ENCODE assay signal across 8 cellular contexts in the genomic region with DNA sequence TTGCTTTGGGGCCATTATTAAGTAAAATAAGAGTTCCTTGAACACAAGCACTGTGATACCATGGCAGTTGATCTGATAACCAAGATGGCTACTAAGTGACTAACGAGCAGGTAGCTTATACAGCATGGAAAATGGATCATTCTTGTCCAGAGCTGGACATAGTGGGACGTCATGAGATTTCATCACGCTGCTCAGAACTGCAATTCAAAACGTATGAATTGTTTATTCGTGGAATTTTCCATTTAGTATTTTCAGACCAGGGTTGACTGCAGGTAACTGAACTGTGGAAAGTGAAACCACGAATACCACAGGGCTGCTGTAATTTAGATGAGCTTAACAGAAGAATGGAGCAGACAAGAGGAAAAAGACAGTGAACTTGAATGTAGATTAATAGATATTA. TPM values are rescaled to one million over a fixed set of nuclear protein-coding genes. Genes with fewer than 3 reads are reported as not detected.
A peak's percentile ranks its signal among the peaks of the same experiment; 100 is the strongest.
DNase-seq lines count a peak whose midpoint lies in the region; ATAC-seq lines count a peak whose summit lies in the region.
"Had no signal": no experiment of that assay in that cellular context is flagged by ENCODE, and none has a peak within 500 bp of the region (broad histone marks: within the 10 kb centered on the region; RNA-seq: fewer than 3 reads in every experiment).

No MANE protein-coding gene starts in this region.

- peaks cover 49% of the 10 kb centered on the region for H3K36me3 Mint-ChIP-seq in activated CD4-positive, alpha-beta memory T cell treated with anti-CD3 and anti-CD28 coated beads for 36 hours
- H3K36me3 Mint-ChIP-seq in naive thymus-derived CD8-positive, alpha-beta T cell: peaks cover 0 to 37% (median 5%) of the 10 kb centered on the region in 3 donors

- peak; percentile 59 for ATAC-seq in GM18861 (IDR thresholded peaks at IDR 0.05; ENCODE audit: unreplicated experiment)
- peak; percentile 57 for ATAC-seq in HG03354 (IDR thresholded peaks at IDR 0.05; ENCODE audit: poor library complexity, severe bottlenecking, unreplicated experiment)
- peak; percentile 45 to 65 for ATAC-seq in naive thymus-derived CD8-positive, alpha-beta T cell

- H3K4me3 Mint-ChIP-seq in activated CD4-positive, alpha-beta memory T cell treated with anti-CD3 and anti-CD28 coated beads for 36 hours: peak overlapping the region; percentile 61
- H3K4me3 Mint-ChIP-seq in naive thymus-derived CD8-positive, alpha-beta T cell: peak overlapping the region; percentile 30 to 81 (median 60)

- H3K4me1 Mint-ChIP-seq in activated CD4-positive, alpha-beta memory T cell treated with anti-CD3 and anti-CD28 coated beads for 36 hours (ENCODE audit: low read depth): peaks cover 26% of the 10 kb centered on the region
- peaks cover 0 to 20% (median 12%) of the 10 kb centered on the region in 4 donors for H3K4me1 Mint-ChIP-seq in naive thymus-derived CD8-positive, alpha-beta T cell

- DNase-seq in activated CD4-positive, alpha-beta memory T cell treated with anti-CD3 and anti-CD28 coated beads for 36 hours: peak; percentile 30
- DNase-seq in naive thymus-derived CD8-positive, alpha-beta T cell: peak in 3 of 10 donors; percentile 0 to 15 (median 1)
- DNase-seq in stimulated activated naive CD4-positive, alpha-beta T cell treated with Interleukin-2 at 50 U/mL for 16 hours (lab: John Stamatoyannopoulos, UW): no peak
- no peak for DNase-seq in NCI-H345 treated with DMSO at 0.1 percent for 48 hours (lab: John Stamatoyannopoulos, UW; ENCODE audit: unreplicated experiment)
- no peak for DNase-seq in T-helper 9 cell
- DNase-seq: activated CD8-positive, alpha-beta memory T cell treated with anti-CD3 and anti-CD28 coated beads, Interleukin-2, amount 50 U/mL, for 48 hours had no signal

- CTCF ChIA-PET in activated CD4-positive, alpha-beta memory T cell treated with anti-CD3 and anti-CD28 coated beads for 36 hours (lab: Charles Lee): interaction anchor here (2.2 kb wide), 1 partner anchor 139 kb away, joined by 6 read pairs; a partner anchor contains a TSS

- H3K9me3 Mint-ChIP-seq in activated CD4-positive, alpha-beta memory T cell treated with anti-CD3 and anti-CD28 coated beads for 36 hours: peaks cover 4% of the 10 kb centered on the region
- no peaks in the 10 kb centered on the region for H3K9me3 Mint-ChIP-seq in naive thymus-derived CD8-positive, alpha-beta T cell

- intact Hi-C loops in activated CD4-positive, alpha-beta memory T cell treated with anti-CD3 and anti-CD28 coated beads for 36 hours (cut with micrococcal nuclease): loop anchor here (1.0 to 2.0 kb wide), 2 partner anchors 38 to 139 kb away; no protein-coding TSS in a partner anchor

- no peaks in the 10 kb centered on the region for H3K27me3 Mint-ChIP-seq in activated CD4-positive, alpha-beta memory T cell treated with anti-CD3 and anti-CD28 coated beads for 36 hours
- no peaks in the 10 kb centered on the region for H3K27me3 Mint-ChIP-seq in naive thymus-derived CD8-positive, alpha-beta T cell

- POLR2A ChIA-PET in activated CD4-positive, alpha-beta memory T cell treated with anti-CD3 and anti-CD28 coated beads for 36 hours (lab: Charles Lee): interaction anchor here (0.5 kb wide), 1 partner anchor 97 kb away, joined by 4 read pairs; no protein-coding TSS in a partner anchor
- POLR2A ChIA-PET in naive thymus-derived CD8-positive, alpha-beta T cell (lab: Charles Lee): no interaction called here

- H3K27ac Mint-ChIP-seq in activated CD4-positive, alpha-beta memory T cell treated with anti-CD3 and anti-CD28 coated beads for 36 hours: peak overlapping the region; percentile 70
- peak overlapping the region in 6 of 10 donors; percentile 13 to 80 (median 64) for H3K27ac Mint-ChIP-seq in naive thymus-derived CD8-positive, alpha-beta T cell

RNA-seq across cellular contexts. Expression of a gene that starts 38.9 kb away (rescaled TPM):
- 10 to 100 TPM; 23.6 to 24.2 TPM for total RNA-seq in activated CD4-positive, alpha-beta memory T cell treated with anti-CD3 and anti-CD28 coated beads for 36 hours
- 10 to 100 TPM in 1 of 2 experiments, 1 to 10 TPM in 1; 7.5 to 10.2 TPM for total RNA-seq in naive thymus-derived CD8-positive, alpha-beta T cell
- polyA plus RNA-seq in naive thymus-derived CD8-positive, alpha-beta T cell: 1 to 10 TPM in 2 of 3 donors, under 1 TPM in 1; 0.93 to 3.8 (median 3.3) TPM

RNA-seq across cellular contexts. Expression of a gene that starts 39.2 kb away (rescaled TPM):
- total RNA-seq in activated CD4-positive, alpha-beta memory T cell treated with anti-CD3 and anti-CD28 coated beads for 36 hours: 10 to 100 TPM; 47.0 to 49.2 TPM
- 10 to 100 TPM; 41.2 to 44.1 TPM for total RNA-seq in naive thymus-derived CD8-positive, alpha-beta T cell
- 10 to 100 TPM; 15.9 to 18.6 (median 18.0) TPM for polyA plus RNA-seq in naive thymus-derived CD8-positive, alpha-beta T cell
